10 cellular contexts compared by ENCODE assay signal in the genomic region with DNA sequence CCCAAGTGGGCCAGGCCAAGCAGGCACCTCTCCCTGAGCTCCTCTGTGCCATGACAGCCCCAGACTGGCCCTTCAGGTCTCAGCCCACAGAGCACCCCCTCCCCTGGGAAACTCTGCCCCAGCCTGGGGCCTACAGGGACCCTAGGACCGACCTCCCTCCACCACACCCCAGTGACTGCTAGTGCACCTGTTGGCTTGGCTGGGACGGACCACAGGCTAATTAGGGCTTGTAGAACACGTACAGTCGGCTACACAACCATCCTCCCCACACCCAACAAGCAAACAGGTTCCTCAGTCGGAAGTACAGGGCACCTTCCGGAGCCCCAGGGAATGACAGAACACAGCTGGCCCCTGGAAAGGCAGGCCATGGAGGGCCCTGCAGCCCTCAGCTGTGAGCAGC. TPM values are rescaled to one million over a fixed set of nuclear protein-coding genes. Genes with fewer than 3 reads are reported as not detected.
A peak's percentile ranks its signal among the peaks of the same experiment; 100 is the strongest.
DNase-seq lines count a peak whose midpoint lies in the region; ATAC-seq lines count a peak whose summit lies in the region.
"Had no signal": no experiment of that assay in that cellular context is flagged by ENCODE, and none has a peak within 500 bp of the region (broad histone marks: within the 10 kb centered on the region; RNA-seq: fewer than 3 reads in every experiment).

No MANE protein-coding gene starts in this region.

- peaks cover 23% of the 10 kb centered on the region for H3K36me3 ChIP-seq in HUES64 (ENCODE audit: insufficient read depth, low read length)

- H3K4me3 ChIP-seq in HUES64 (ENCODE audit: low read length) = no peak overlapping the region

- H3K36me3 Mint-ChIP-seq in naive thymus-derived CD8-positive, alpha-beta T cell = peaks cover 0 to 22% (median 2%) of the 10 kb centered on the region in 3 donors

- no peak overlapping the region for H3K9ac ChIP-seq in HUES64 (ENCODE audit: low read depth, low read length)

- no peaks in the 10 kb centered on the region for H3K27me3 Mint-ChIP-seq in naive thymus-derived CD8-positive, alpha-beta T cell

- no peak for ATAC-seq in naive thymus-derived CD8-positive, alpha-beta T cell
- ATAC-seq in HG03280 (IDR thresholded peaks at IDR 0.05; ENCODE audit: unreplicated experiment) (no peak), HG03571 (IDR thresholded peaks at IDR 0.05; ENCODE audit: unreplicated experiment) (no peak)

- H3K9me3 ChIP-seq in HUES64 (ENCODE audit: insufficient read depth, low read depth, low read length) = no peaks in the 10 kb centered on the region

- intact Hi-C loops in posterior vena cava (cut with DNase I) = loop anchor here in 1 of 2 donors (10.0 kb wide), 1 partner anchor 226 kb away; a partner anchor contains a TSS

- H3K9me3 Mint-ChIP-seq in naive thymus-derived CD8-positive, alpha-beta T cell = peaks cover 0 to 2% (median 0%) of the 10 kb centered on the region in 9 donors

- H3K4me1 Mint-ChIP-seq in naive thymus-derived CD8-positive, alpha-beta T cell = peaks cover 40 to 89% (median 77%) of the 10 kb centered on the region in 4 donors

- no peaks in the 10 kb centered on the region for H3K27me3 ChIP-seq in HUES64 (ENCODE audit: insufficient read depth, low read length)

- DNase-seq in COLO668 (lab: John Stamatoyannopoulos, UW; ENCODE audit: unreplicated experiment) = peak; percentile 71
- DNase-seq in naive thymus-derived CD8-positive, alpha-beta T cell = peak in 1 of 10 donors; percentile 5
- no peak for DNase-seq in posterior vena cava (ENCODE audit: low spot score)
- no peak for DNase-seq in SIG-M5 (lab: John Stamatoyannopoulos, UW)

- H3K4me3 Mint-ChIP-seq in naive thymus-derived CD8-positive, alpha-beta T cell = peak overlapping the region; percentile 75 to 98 (median 86)

- H3K27ac ChIP-seq in HUES64 (ENCODE audit: low read depth, low read length) (0 out of 2 replicates have a peak overlapping the region, but pooled peaks have one; percentile 22), angular gyrus (ENCODE audit: low read depth, low read length) (peak overlapping the region; percentile 85)

- H3K4me1 ChIP-seq in HUES64 (ENCODE audit: insufficient read depth, low read length) = peaks cover 10% of the 10 kb centered on the region; the same call in 1 of the 2 replicates

- H3K27ac Mint-ChIP-seq in naive thymus-derived CD8-positive, alpha-beta T cell = peak overlapping the region; percentile 88 to 98 (median 96)

- POLR2A ChIA-PET in naive thymus-derived CD8-positive, alpha-beta T cell (lab: Charles Lee) = interaction anchor here (0.5 to 6.2 kb wide), 27 partner anchors 9 to 280 kb away, joined by 3 to 92 read pairs (median 5); a partner anchor contains a TSS

- WGBS in HUES64 = 85% methylated on average over 6 of the region's 6 CpGs

RNA-seq across cellular contexts. Expression of a gene that starts 4.3 kb away (rescaled TPM):
- 31.3 TPM for polyA plus RNA-seq in HUES64 (2013, experiment 1 of 2)
- 37.2 TPM for polyA plus RNA-seq in HUES64 (2013, experiment 2 of 2)
- 100 to 1,000 TPM; 221 to 222 TPM for total RNA-seq in naive thymus-derived CD8-positive, alpha-beta T cell
- 10 to 100 TPM; 17.1 to 37.4 (median 17.6) TPM for polyA plus RNA-seq in naive thymus-derived CD8-positive, alpha-beta T cell
- 10 to 100 TPM; 58.5 to 83.8 TPM for total RNA-seq in posterior vena cava

RNA-seq across cellular contexts. Expression of a gene that starts 10.9 kb away (rescaled TPM):
- 3.0 TPM for polyA plus RNA-seq in HUES64 (2013, experiment 1 of 2)
- polyA plus RNA-seq in HUES64 (2013, experiment 2 of 2) = 3.8 TPM
- 1 to 10 TPM; 7.7 to 8.2 TPM for total RNA-seq in naive thymus-derived CD8-positive, alpha-beta T cell
- under 1 TPM; 0.08 to 0.52 (median 0.21) TPM for polyA plus RNA-seq in naive thymus-derived CD8-positive, alpha-beta T cell
- total RNA-seq in posterior vena cava = under 1 TPM; 0.14 to 0.56 TPM

RNA-seq across cellular contexts. Expression of a gene that starts 16.2 kb away (rescaled TPM):
- polyA plus RNA-seq in HUES64 (2013, experiment 1 of 2) = not detected
- not detected for polyA plus RNA-seq in HUES64 (2013, experiment 2 of 2)
- under 1 TPM in 1 of 2 experiments, not detected in 1; 0.52 TPM for total RNA-seq in naive thymus-derived CD8-positive, alpha-beta T cell
- under 1 TPM in 1 of 3 donors, not detected in 2; 0.39 TPM for polyA plus RNA-seq in naive thymus-derived CD8-positive, alpha-beta T cell
- total RNA-seq in posterior vena cava = not detected
- total RNA-seq: Daoy, endothelial cell of umbilical vein had no signal
- polyA plus RNA-seq: endothelial cell of umbilical vein had no signal

RNA-seq across cellular contexts. Expression of a gene that starts 37.0 kb away (rescaled TPM):
- 26.5 TPM for polyA plus RNA-seq in HUES64 (2013, experiment 1 of 2)
- 23.5 TPM for polyA plus RNA-seq in HUES64 (2013, experiment 2 of 2)
- 100 to 1,000 TPM; 120 to 128 TPM for total RNA-seq in naive thymus-derived CD8-positive, alpha-beta T cell
- 10 to 100 TPM; 15.1 to 19.6 (median 17.6) TPM for polyA plus RNA-seq in naive thymus-derived CD8-positive, alpha-beta T cell
- 10 to 100 TPM; 39.0 to 53.3 TPM for total RNA-seq in posterior vena cava

RNA-seq across cellular contexts. Expression of a gene that starts 37.5 kb away (rescaled TPM):
- 42.2 TPM for polyA plus RNA-seq in HUES64 (2013, experiment 1 of 2)
- polyA plus RNA-seq in HUES64 (2013, experiment 2 of 2) = 35.4 TPM
- total RNA-seq in naive thymus-derived CD8-positive, alpha-beta T cell = 10 to 100 TPM; 77.9 to 81.9 TPM
- 10 to 100 TPM; 34.8 to 41.5 (median 40.1) TPM for polyA plus RNA-seq in naive thymus-derived CD8-positive, alpha-beta T cell
- total RNA-seq in posterior vena cava = 10 to 100 TPM; 32.1 to 32.7 TPM

Comparison
In these comparisons a context has a peak if more than half of its experiments do, and no peak if none do; other contexts are left out.
1. RNA of a gene that starts 10.9 kb away (total RNA-seq): 7.7 to 8.2 TPM in naive thymus-derived CD8-positive, alpha-beta T cell; 0.14 to 0.56 TPM in posterior vena cava; every median in the first group is over 4 times any median in the second.